In the genomic region with DNA sequence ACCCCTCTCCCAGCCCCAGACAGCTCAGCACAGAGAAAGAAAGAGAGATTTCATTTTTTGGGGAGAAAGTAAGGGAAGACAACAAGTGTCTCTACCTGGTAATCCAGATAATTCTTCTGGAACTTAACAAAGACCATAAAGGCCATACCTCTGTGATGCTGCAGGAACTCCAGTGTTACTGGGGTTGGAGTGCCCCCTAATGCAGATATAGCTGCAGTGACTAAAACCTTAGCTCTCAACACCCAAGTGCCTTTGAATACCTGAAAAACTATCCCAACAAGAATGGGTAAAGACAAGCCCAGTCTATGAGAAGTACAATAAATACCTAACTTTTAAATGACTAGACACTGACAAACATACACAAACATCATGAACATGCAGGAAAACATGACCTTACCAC, we compare ENCODE assay signal across 10 cellular contexts.
DNase-seq lines count a peak whose midpoint lies in the region; ATAC-seq and TF ChIP-seq lines count a peak whose summit lies in the region.
"Had no signal": no experiment of that assay in that cellular context is flagged by ENCODE, and none has a peak within 500 bp of the region (broad histone marks: within the 10 kb centered on the region; RNA-seq: fewer than 3 reads in every experiment).

No MANE protein-coding gene starts in this region.

- H3K4me3 ChIP-seq in HFF-Myc (replicated peaks; ENCODE audit: low read depth, low read length): no peak overlapping the region
- H3K4me3 ChIP-seq in fibroblast of the aortic adventitia (ENCODE audit: low read depth, low read length): no peak overlapping the region
- H3K4me3 ChIP-seq: psoas muscle had no signal

- intact Hi-C loops in Right ventricle myocardium inferior (cut with DNase I): no loop called here

- DNase-seq in HFF-Myc (ENCODE audit: extremely low read depth, low read depth) (peak; percentile 7), RKO (ENCODE audit: low spot score) (peak; percentile 2), fibroblast of the aortic adventitia (ENCODE audit: low read depth) (peak; percentile 24), non-pigmented ciliary epithelial cell (ENCODE audit: low read depth) (peak; percentile 6), hypothalamus (lab: John Stamatoyannopoulos, UW) (no peak), NCI-H1092 (lab: John Stamatoyannopoulos, UW) (no peak), Right ventricle myocardium inferior (ENCODE audit: missing footprints) (no peak)
- DNase-seq: activated B cell treated with CpG ODN at 0.5 μM for 24 hours, psoas muscle had no signal

- no peak for ATAC-seq in Right ventricle myocardium inferior
- ATAC-seq: left colon, psoas muscle had no signal

- TF ChIP-seq CTCF in HFF-Myc (IDR thresholded peaks at IDR 0.05; ENCODE audit: low read depth, low read length, missing control alignments) (peak; percentile 29), fibroblast of the aortic adventitia (IDR thresholded peaks at IDR 0.05; ENCODE audit: insufficient read depth, low read length) (peak; percentile 26)

Comparison
In these comparisons a context has a peak if more than half of its experiments do, and no peak if none do; other contexts are left out.
1. DNase-seq: peak in HFF-Myc (single experiment), RKO (single experiment), fibroblast of the aortic adventitia (single experiment) and non-pigmented ciliary epithelial cell (single experiment); none in hypothalamus (0 of 51), NCI-H1092 (single experiment) and Right ventricle myocardium inferior (single experiment).